In genomic region chr7:151115121-151115835, GRCh38 we compare ENCODE assay signal across 3 cellular contexts.
A peak's percentile ranks its signal among the peaks of the same experiment; 100 is the strongest.
TF ChIP-seq lines count a peak whose summit lies in the region.

No MANE protein-coding gene starts in this region.

TF ChIP-seq in SK-N-SH, 30 proteins besides CTCF, POLR2A, EP300 and RAD21:
- TF ChIP-seq NRF1 (IDR thresholded peaks at IDR 0.05; ENCODE audit: low read depth, low read length) (peak; percentile 23; the same call in 1 of the 2 replicates), CHD2 (IDR thresholded peaks at IDR 0.05; ENCODE audit: low read length, partially characterized antibody) (no peak)

TF ChIP-seq in SK-N-SH treated with all-trans-retinoic acid at 6 μM for 48 hours, 23 proteins besides CTCF, POLR2A, EP300 and RAD21:
- no peak for TF ChIP-seq ARNTL (CRISPR knock-in tag; IDR thresholded peaks at IDR 0.05; ENCODE audit: borderline replicate concordance, low read depth)
- no peak for TF ChIP-seq POU6F1 (CRISPR knock-in tag; IDR thresholded peaks at IDR 0.05; ENCODE audit: borderline replicate concordance, low read depth)
- TF ChIP-seq CSRNP3 (CRISPR knock-in tag; IDR thresholded peaks at IDR 0.05) = no peak

TF ChIP-seq in K562, 482 proteins besides CTCF, POLR2A, EP300 and RAD21:
- no peak for TF ChIP-seq CREB3 (tag; conservative IDR thresholded peaks at IDR 0.05; ENCODE audit: low read depth)
- 0 out of 2 replicates have a peak, but pooled peaks have one; percentile 31 for TF ChIP-seq POLR2G (IDR thresholded peaks at IDR 0.05; ENCODE audit: low read depth, low read length)
- TF ChIP-seq SIN3B (IDR thresholded peaks at IDR 0.05; ENCODE audit: low read depth) = no peak
